ENCODE assay signal across 24 cellular contexts in genomic region chr4:20178902-20179576, GRCh38.
"Had no signal": no experiment of that assay in that cellular context is flagged by ENCODE, and none has a peak within 500 bp of the region (broad histone marks: within the 10 kb centered on the region; RNA-seq: fewer than 3 reads in every experiment).

No MANE protein-coding gene starts in this region.

- H3K4me1 ChIP-seq: parathyroid adenoma, sigmoid colon, tibial nerve, upper lobe of left lung had no signal

- ATAC-seq: effector memory CD8-positive, alpha-beta T cell; mucosa of descending colon; natural killer cell treated with Interleukin-12 subunit alpha and Interleukin-12 subunit beta and Interleukin-15 and Interleukin-18, amount 100 ng/mL, for 72 hours; stimulated activated memory B cell treated with anti-CD40 and anti-IgM and Interleukin-4, amounts not matched to agents 10 μg/mL and 1 μg/mL and 100 μg/mL, for 72 hours; stimulated activated naive CD8-positive, alpha-beta T cell treated with anti-CD3 and anti-CD28 coated beads, Interleukin-15, Interleukin-2, amounts not matched to agents 100 U/mL and 50 U/mL, for 24 hours had no signal

- H3K9ac ChIP-seq: parathyroid adenoma had no signal

- H3K27me3 ChIP-seq: hepatocyte, sigmoid colon, tibial nerve, upper lobe of left lung had no signal

- FAIRE-seq: frontal cortex, islet of Langerhans, urothelium cell line had no signal

- H3K9me3 ChIP-seq: mucosa of descending colon, thoracic aorta had no signal

- H3K27ac ChIP-seq: hepatocyte, parathyroid adenoma, sigmoid colon, thoracic aorta, tibial nerve, upper lobe of left lung had no signal

- H3K27ac Mint-ChIP-seq: effector memory CD8-positive, alpha-beta T cell; mesothelial cell of epicardium; naive B cell; natural killer cell treated with Interleukin-12 subunit alpha and Interleukin-12 subunit beta and Interleukin-15 and Interleukin-18, amount 100 ng/mL, for 72 hours; progenitor cell of endocrine pancreas; stimulated activated memory B cell treated with anti-CD40 and anti-IgM and Interleukin-4, amounts not matched to agents 10 μg/mL and 1 μg/mL and 100 μg/mL, for 72 hours had no signal

- H3K36me3 Mint-ChIP-seq: naive B cell; stimulated activated memory B cell treated with anti-CD40 and anti-IgM and Interleukin-4, amounts not matched to agents 10 μg/mL and 1 μg/mL and 100 μg/mL, for 72 hours had no signal

- DNase-seq: cortex of kidney; effector memory CD8-positive, alpha-beta T cell; head of caudate nucleus; kidney glomerular epithelial cell; mesenchymal stem cell; naive B cell; sigmoid colon; stimulated activated CD4-positive, alpha-beta T cell treated with anti-CD3 and anti-CD28 coated beads, Interleukin-4, amount 100 ng/mL, for 4 hours; stimulated activated naive CD8-positive, alpha-beta T cell treated with anti-CD3 and anti-CD28 coated beads, Interleukin-15, Interleukin-2, amounts not matched to agents 100 U/mL and 50 U/mL, for 24 hours; substantia nigra had no signal

- H3K4me3 Mint-ChIP-seq: effector memory CD8-positive, alpha-beta T cell; mesothelial cell of epicardium; naive B cell; natural killer cell treated with Interleukin-12 subunit alpha and Interleukin-12 subunit beta and Interleukin-15 and Interleukin-18, amount 100 ng/mL, for 72 hours; neural crest cell; stimulated activated memory B cell treated with anti-CD40 and anti-IgM and Interleukin-4, amounts not matched to agents 10 μg/mL and 1 μg/mL and 100 μg/mL, for 72 hours had no signal

- H3K4me3 ChIP-seq: hepatocyte, mucosa of descending colon, sigmoid colon, thoracic aorta, tibial nerve, upper lobe of left lung had no signal

- H3K36me3 ChIP-seq: sigmoid colon, thoracic aorta, tibial nerve, upper lobe of left lung had no signal

- H3K4me1 Mint-ChIP-seq: mesothelial cell of epicardium; naive B cell; neural crest cell; stimulated activated memory B cell treated with anti-CD40 and anti-IgM and Interleukin-4, amounts not matched to agents 10 μg/mL and 1 μg/mL and 100 μg/mL, for 72 hours had no signal

- H3K27me3 Mint-ChIP-seq: effector memory CD8-positive, alpha-beta T cell; naive B cell; natural killer cell treated with Interleukin-12 subunit alpha and Interleukin-12 subunit beta and Interleukin-15 and Interleukin-18, amount 100 ng/mL, for 72 hours; progenitor cell of endocrine pancreas; stimulated activated memory B cell treated with anti-CD40 and anti-IgM and Interleukin-4, amounts not matched to agents 10 μg/mL and 1 μg/mL and 100 μg/mL, for 72 hours had no signal
